10 cellular contexts compared by ENCODE assay signal in the genomic region with DNA sequence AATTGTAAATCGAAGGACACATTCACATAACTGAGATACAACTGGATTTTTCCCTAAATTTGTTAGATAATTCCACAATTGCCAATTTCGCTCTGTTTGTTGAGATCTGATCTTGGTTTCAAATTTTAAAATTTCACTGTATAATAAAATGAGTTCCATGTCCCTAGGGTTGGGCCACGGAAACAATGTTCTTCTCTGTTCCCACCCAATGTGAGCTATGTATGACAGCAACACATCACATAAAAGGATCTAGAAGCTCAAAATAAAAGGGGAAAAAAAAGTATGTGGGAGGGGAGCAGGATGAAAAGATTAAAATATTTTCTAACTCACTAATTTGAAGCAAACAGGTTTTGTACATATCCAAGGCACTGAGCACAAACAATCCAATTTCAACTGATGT.
A peak's percentile ranks its signal among the peaks of the same experiment; 100 is the strongest.
DNase-seq lines count a peak whose midpoint lies in the region; ATAC-seq, FAIRE-seq and TF ChIP-seq lines count a peak whose summit lies in the region.
"Had no signal": no experiment of that assay in that cellular context is flagged by ENCODE, and none has a peak within 500 bp of the region (broad histone marks: within the 10 kb centered on the region; RNA-seq: fewer than 3 reads in every experiment).

No MANE protein-coding gene starts in this region.

- H3K4me3 ChIP-seq in ascending aorta (no peak overlapping the region), suprapubic skin (no peak overlapping the region)

- H3K4me1 ChIP-seq in ascending aorta (peaks cover 4 to 20% of the 10 kb centered on the region in 2 donors), suprapubic skin (peaks cover 33% of the 10 kb centered on the region)

- H3K4me3 Mint-ChIP-seq in activated T-cell treated with anti-CD3 and anti-CD28 coated beads, Interleukin-2, amount 50 U/mL, for 24 hours = peak overlapping the region; percentile 1

- FAIRE-seq in H54 (lab: Jason Lieb, UNC) = no peak

- H3K9me3 Mint-ChIP-seq in activated T-cell treated with anti-CD3 and anti-CD28 coated beads, Interleukin-2, amount 50 U/mL, for 24 hours = no peaks in the 10 kb centered on the region

- peaks cover 75% of the 10 kb centered on the region for H3K4me1 Mint-ChIP-seq in activated T-cell treated with anti-CD3 and anti-CD28 coated beads, Interleukin-2, amount 50 U/mL, for 24 hours (ENCODE audit: low read depth)

- peaks cover 35% of the 10 kb centered on the region for H3K36me3 Mint-ChIP-seq in activated T-cell treated with anti-CD3 and anti-CD28 coated beads, Interleukin-2, amount 50 U/mL, for 24 hours (ENCODE audit: low read depth)

- no peak for DNase-seq in activated T-cell treated with anti-CD3 and anti-CD28 coated beads, Interleukin-2, amount 50 U/mL, for 24 hours
- DNase-seq in activated T-cell treated with anti-CD3 and anti-CD28 coated beads, Interleukin-2, amount 50 U/mL, for 1 hour = no peak
- DNase-seq in ascending aorta (ENCODE audit: low spot score in 2 of 2) (no peak), medulla oblongata (ENCODE audit: extremely low spot score) (peak; percentile 39), suprapubic skin (ENCODE audit: low spot score in 2 of 2) (no peak), H54 (ENCODE audit: insufficient read length, low spot score) (no peak), occipital lobe (lab: John Stamatoyannopoulos, UW) (no peak)
- DNase-seq: SIG-M5 had no signal

- no peak for TF ChIP-seq POLR2A in suprapubic skin (IDR thresholded peaks at IDR 0.05)
- TF ChIP-seq POLR2A in H54 (IDR thresholded peaks at IDR 0.05; ENCODE audit: low read depth, low read length) = no peak

- H3K27me3 ChIP-seq in ascending aorta = no peaks in the 10 kb centered on the region
- no peaks in the 10 kb centered on the region for H3K27me3 ChIP-seq in suprapubic skin

- H3K27ac Mint-ChIP-seq in activated T-cell treated with anti-CD3 and anti-CD28 coated beads, Interleukin-2, amount 50 U/mL, for 24 hours = peak overlapping the region; percentile 73
- H3K27ac Mint-ChIP-seq: progenitor cell of endocrine pancreas had no signal

- no peaks in the 10 kb centered on the region for H3K27me3 Mint-ChIP-seq in activated T-cell treated with anti-CD3 and anti-CD28 coated beads, Interleukin-2, amount 50 U/mL, for 24 hours
- H3K27me3 Mint-ChIP-seq: progenitor cell of endocrine pancreas had no signal

- H3K27ac ChIP-seq in ascending aorta (peak overlapping the region; percentile 31 to 50), suprapubic skin (peak overlapping the region; percentile 31)

- H3K36me3 ChIP-seq in ascending aorta (no peaks in the 10 kb centered on the region), suprapubic skin (peaks cover 3% of the 10 kb centered on the region)

- TF ChIP-seq CTCF in ascending aorta (IDR thresholded peaks at IDR 0.05) (no peak), suprapubic skin (IDR thresholded peaks at IDR 0.05) (no peak)

- H3K9me3 ChIP-seq in ascending aorta = no peaks in the 10 kb centered on the region
- no peaks in the 10 kb centered on the region for H3K9me3 ChIP-seq in suprapubic skin

- ATAC-seq in HG02938 (IDR thresholded peaks at IDR 0.05; ENCODE audit: unreplicated experiment) = no peak

- TF ChIP-seq EP300 in suprapubic skin (IDR thresholded peaks at IDR 0.05) = no peak

- intact Hi-C loops in ascending aorta (cut with DNase I) = loop anchor here (2.0 to 5.0 kb wide), 2 partner anchors 53 to 143 kb away; no protein-coding TSS in a partner anchor

- WGBS in suprapubic skin = 62% methylated on average over 3 of the region's 3 CpGs
